In genomic region chr17:45370949-45371413, GRCh38 we compare ENCODE assay signal across 1 cellular context.
TF ChIP-seq lines count a peak whose summit lies in the region.

No MANE protein-coding gene starts in this region.

TF ChIP-seq in A549, 52 proteins besides CTCF, POLR2A, EP300 and RAD21 (continued from another document):
- no peak for TF ChIP-seq RCOR1 (IDR thresholded peaks at IDR 0.05; ENCODE audit: low read depth, low read length)
- TF ChIP-seq FOXS1 (CRISPR knock-in tag; IDR thresholded peaks at IDR 0.05) = peak; percentile 54; the same call in 1 of the 2 replicates
- no peak; the same call in 1 of the 2 replicates for TF ChIP-seq E2F6 (IDR thresholded peaks at IDR 0.05; ENCODE audit: borderline replicate concordance, low read depth)
- no peak for TF ChIP-seq SMC3 (IDR thresholded peaks at IDR 0.05)
- no peak for TF ChIP-seq BHLHE40 (IDR thresholded peaks at IDR 0.05; ENCODE audit: low read depth, low read length)
- TF ChIP-seq ZNF302 (CRISPR knock-in tag; IDR thresholded peaks at IDR 0.05) = peak; percentile 63
- TF ChIP-seq PBX3 (IDR thresholded peaks at IDR 0.05) = no peak
